Comparison of ENCODE assay signal across 7 cellular contexts in the genomic region with DNA sequence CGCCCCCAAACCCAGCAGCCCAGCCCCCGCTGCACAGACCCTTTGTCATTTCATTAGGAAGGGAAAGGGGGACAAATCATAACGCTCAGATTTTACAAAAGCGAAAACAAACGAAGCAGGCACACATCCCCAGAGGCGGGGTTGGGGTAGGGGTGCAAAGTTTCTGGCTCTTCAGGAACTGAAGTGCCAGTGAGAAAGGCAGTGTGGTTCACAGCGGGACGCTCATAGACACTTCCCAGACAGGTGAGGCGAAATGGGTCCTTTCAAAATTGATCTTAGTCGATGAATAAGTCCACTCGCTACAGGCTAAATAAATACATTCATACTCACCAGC. TPM values are rescaled to one million over a fixed set of nuclear protein-coding genes. Genes with fewer than 3 reads are reported as not detected.
DNase-seq lines count a peak whose midpoint lies in the region; ATAC-seq and TF ChIP-seq lines count a peak whose summit lies in the region.

No MANE protein-coding gene starts in this region.

- intact Hi-C loops in dendritic cell treated with granulocyte-macrophage colony-stimulating factor and Interleukin-4, amounts not matched to agents 40 ng/mL and 50 ng/mL, for 4 days (cut with micrococcal nuclease) = no loop called here

- no peaks in the 10 kb centered on the region for H3K9me3 Mint-ChIP-seq in dendritic cell treated with granulocyte-macrophage colony-stimulating factor and Interleukin-4, amounts not matched to agents 40 ng/mL and 50 ng/mL, for 4 days
- no peaks in the 10 kb centered on the region for H3K9me3 Mint-ChIP-seq in neural progenitor cell

- H3K27me3 Mint-ChIP-seq in dendritic cell treated with granulocyte-macrophage colony-stimulating factor and Interleukin-4, amounts not matched to agents 40 ng/mL and 50 ng/mL, for 4 days = no peaks in the 10 kb centered on the region
- H3K27me3 Mint-ChIP-seq in neural progenitor cell (ENCODE audit: insufficient read depth, low read depth) = peaks cover 12% of the 10 kb centered on the region

- H3K9me3 ChIP-seq in neural progenitor cell (ENCODE audit: low read depth) = no peaks in the 10 kb centered on the region

- H2AFZ ChIP-seq in neural progenitor cell (replicated peaks) = peak overlapping the region; percentile 85

- H3K4me3 Mint-ChIP-seq in dendritic cell treated with granulocyte-macrophage colony-stimulating factor and Interleukin-4, amounts not matched to agents 40 ng/mL and 50 ng/mL, for 4 days = peak overlapping the region; percentile 82
- H3K4me3 Mint-ChIP-seq in neural progenitor cell = peak overlapping the region; percentile 98

- DNase-seq in NCI-H2107 (lab: John Stamatoyannopoulos, UW) = peak; percentile 81
- DNase-seq in neural progenitor cell (ENCODE audit: low spot score) = peak; percentile 6
- DNase-seq in NCI-H2029 treated with DMSO at 0.1 percent for 48 hours (lab: John Stamatoyannopoulos, UW) = no peak
- DNase-seq in activated CD4-positive, alpha-beta T cell treated with anti-CD3 and anti-CD28 coated beads for 48 hours = no peak

- H3F3A ChIP-seq in neural progenitor cell (ENCODE audit: low read depth) = no peaks in the 10 kb centered on the region

- no peaks in the 10 kb centered on the region for H3K79me2 ChIP-seq in neural progenitor cell (ENCODE audit: low read depth)

- H3K4me2 ChIP-seq in neural progenitor cell = peak overlapping the region; percentile 79

- no peak overlapping the region for H3K9ac ChIP-seq in neural progenitor cell

- peaks cover 11% of the 10 kb centered on the region for H3K4me1 Mint-ChIP-seq in dendritic cell treated with granulocyte-macrophage colony-stimulating factor and Interleukin-4, amounts not matched to agents 40 ng/mL and 50 ng/mL, for 4 days (ENCODE audit: low read depth)
- peaks cover 53% of the 10 kb centered on the region for H3K4me1 Mint-ChIP-seq in neural progenitor cell

- H3K36me3 ChIP-seq in neural progenitor cell = no peaks in the 10 kb centered on the region

- no peak overlapping the region for H3K27ac ChIP-seq in neural progenitor cell

- H3K27ac Mint-ChIP-seq in dendritic cell treated with granulocyte-macrophage colony-stimulating factor and Interleukin-4, amounts not matched to agents 40 ng/mL and 50 ng/mL, for 4 days = peak overlapping the region; percentile 99
- peak overlapping the region; percentile 98 for H3K27ac Mint-ChIP-seq in neural progenitor cell

- no peaks in the 10 kb centered on the region for H3K4me1 ChIP-seq in neural progenitor cell

- peak; percentile 7 for ATAC-seq in GM21786 (IDR thresholded peaks at IDR 0.05; ENCODE audit: unreplicated experiment)

- peaks cover 64% of the 10 kb centered on the region for H3K27me3 ChIP-seq in neural progenitor cell

- TF ChIP-seq CTCF in GM12875 (IDR thresholded peaks at IDR 0.05; ENCODE audit: borderline replicate concordance, insufficient read depth, low read depth, low read length) (no peak), neural progenitor cell (IDR thresholded peaks at IDR 0.05) (no peak)

- H3K4me3 ChIP-seq in GM12875 (ENCODE audit: low read depth, low read length) (peak overlapping the region; percentile 67), neural progenitor cell (peak overlapping the region; percentile 55)

- H4K20me1 ChIP-seq in neural progenitor cell (ENCODE audit: low read depth) = no peaks in the 10 kb centered on the region

- H3K36me3 Mint-ChIP-seq in dendritic cell treated with granulocyte-macrophage colony-stimulating factor and Interleukin-4, amounts not matched to agents 40 ng/mL and 50 ng/mL, for 4 days (ENCODE audit: low read depth) = peaks cover 6% of the 10 kb centered on the region
- no peaks in the 10 kb centered on the region for H3K36me3 Mint-ChIP-seq in neural progenitor cell

RNA-seq across cellular contexts. Expression of gene MBNL3, which starts 1.2 kb away (rescaled TPM):
- 2.4 and 3.4 TPM in 2 replicates for total RNA-seq in neural progenitor cell (ENCODE audit: low replicate concordance)

Comparison
In these comparisons a context has a peak if more than half of its experiments do, and no peak if none do; other contexts are left out.
1. DNase-seq: peak in NCI-H2107 (single experiment) and neural progenitor cell (single experiment); none in NCI-H2029 treated with DMSO at 0.1 percent for 48 hours (single experiment) and activated CD4-positive, alpha-beta T cell treated with anti-CD3 and anti-CD28 coated beads for 48 hours (single experiment).